Comparison of ENCODE assay signal across 8 cellular contexts in the genomic region with DNA sequence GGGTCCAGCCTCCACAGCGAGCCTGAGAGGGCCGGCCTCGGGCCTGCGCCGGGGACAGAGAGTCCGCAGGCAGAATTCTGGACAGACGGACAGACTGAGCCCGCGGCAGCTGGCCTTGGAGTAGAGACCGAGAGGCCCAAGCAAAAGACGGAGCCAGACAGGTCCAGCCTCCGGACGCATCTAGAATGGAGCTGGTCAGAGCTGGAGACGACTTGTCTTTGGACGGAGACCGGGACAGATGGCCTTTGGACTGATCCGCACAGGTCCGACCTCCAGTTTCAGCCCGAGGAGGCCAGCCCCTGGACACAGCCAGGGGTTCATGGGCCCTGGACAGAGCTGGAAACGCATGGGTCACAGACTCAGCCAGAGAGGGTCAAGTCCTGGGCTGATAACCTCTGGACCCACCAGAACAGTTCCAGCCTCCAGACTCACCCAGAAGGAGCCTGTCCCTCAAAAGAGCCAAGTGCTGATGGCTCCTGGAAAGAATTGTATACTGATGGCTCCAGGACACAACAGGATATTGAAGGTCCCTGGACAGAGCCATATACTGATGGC. TPM values are rescaled to one million over a fixed set of nuclear protein-coding genes. Genes with fewer than 3 reads are reported as not detected.
DNase-seq lines count a peak whose midpoint lies in the region; ATAC-seq and TF ChIP-seq lines count a peak whose summit lies in the region.

No MANE protein-coding gene starts in this region.

- DNase-seq in T-helper 1 cell, result no peak
- DNase-seq in fibroblast of villous mesenchyme (ENCODE audit: low read depth), result no peak
- no peak for DNase-seq in psoas muscle
- DNase-seq in sciatic nerve (ENCODE audit: low spot score), result no peak
- no peak for DNase-seq in AG20443 (ENCODE audit: low spot score)

- H3K36me3 ChIP-seq in SU-DHL-6 (ENCODE audit: low read length) (no peaks in the 10 kb centered on the region), psoas muscle (ENCODE audit: insufficient read depth in 1 of 2, low read depth in 1 of 2) (peaks cover 0 to 15% of the 10 kb centered on the region in 2 donors)

- TF ChIP-seq CTCF in SU-DHL-6 (IDR thresholded peaks at IDR 0.05; ENCODE audit: insufficient read depth, low read length, poor library complexity, severe bottlenecking) (no peak), fibroblast of villous mesenchyme (IDR thresholded peaks at IDR 0.05; ENCODE audit: insufficient read depth, low read depth, low read length) (no peak), psoas muscle (IDR thresholded peaks at IDR 0.05) (no peak)

- H3K4me3 Mint-ChIP-seq in T-helper 1 cell treated with Interleukin-12 subunit alpha and Interleukin-12 subunit beta and Interleukin-4 antibody, amounts not matched to agents 30 μg/mL and 1 μg/mL, for 36 hours, result peak overlapping the region; percentile 76

- H4K20me1 ChIP-seq in SU-DHL-6 (ENCODE audit: low read depth, low read length), result no peaks in the 10 kb centered on the region

- H3K9me3 ChIP-seq in SU-DHL-6 (ENCODE audit: insufficient read depth, low read length), result no peaks in the 10 kb centered on the region
- H3K9me3 ChIP-seq in psoas muscle, result no peaks in the 10 kb centered on the region

- peak overlapping the region; percentile 67 for H3K9ac ChIP-seq in SU-DHL-6 (ENCODE audit: low read length)

- no peaks in the 10 kb centered on the region for H3K9me3 Mint-ChIP-seq in T-helper 1 cell treated with Interleukin-12 subunit alpha and Interleukin-12 subunit beta and Interleukin-4 antibody, amounts not matched to agents 30 μg/mL and 1 μg/mL, for 36 hours

- H3K4me3 ChIP-seq in SU-DHL-6 (ENCODE audit: insufficient read depth, low read length, poor library complexity, severe bottlenecking) (peak overlapping the region; percentile 69), fibroblast of villous mesenchyme (ENCODE audit: low read depth, low read length) (peak overlapping the region; percentile 65), psoas muscle (peak overlapping the region; percentile 76)

- peaks cover 42% of the 10 kb centered on the region for H3K4me1 ChIP-seq in psoas muscle

- intact Hi-C loops in psoas muscle (cut with DNase I) (loop anchor here in 1 of 2 donors (5.0 kb wide), 2 partner anchors 35 to 90 kb away; a partner anchor contains a TSS), sciatic nerve (cut with DNase I) (no loop called here)

- peaks cover 21% of the 10 kb centered on the region for H3K79me2 ChIP-seq in SU-DHL-6 (ENCODE audit: insufficient read depth, low read length)

- peak overlapping the region; percentile 86 for H3K4me2 ChIP-seq in SU-DHL-6 (ENCODE audit: low read depth, low read length, poor library complexity, severe bottlenecking)

- peaks cover 19% of the 10 kb centered on the region for H3F3A ChIP-seq in SU-DHL-6 (ENCODE audit: insufficient read depth)

- WGBS in psoas muscle, 3 donors, result 0% methylated on average over 20 of the region's 20 CpGs

- H3K27ac ChIP-seq in SU-DHL-6 (ENCODE audit: low read depth, low read length) (peak overlapping the region; percentile 28), psoas muscle (peak overlapping the region; percentile 96)

- no peak for ATAC-seq in psoas muscle
- ATAC-seq in sciatic nerve, result no peak
- no peak for ATAC-seq in HG02678 (IDR thresholded peaks at IDR 0.05; ENCODE audit: unreplicated experiment)

- H3K27ac Mint-ChIP-seq in T-helper 1 cell treated with Interleukin-12 subunit alpha and Interleukin-12 subunit beta and Interleukin-4 antibody, amounts not matched to agents 30 μg/mL and 1 μg/mL, for 36 hours, result peak overlapping the region; percentile 69

- H3K27me3 ChIP-seq in SU-DHL-6 (ENCODE audit: low read length) (no peaks in the 10 kb centered on the region), psoas muscle (ENCODE audit: insufficient read depth in 3 of 3, low read length in 2 of 3) (no peaks in the 10 kb centered on the region)

- peaks cover 50% of the 10 kb centered on the region for H3K4me1 Mint-ChIP-seq in T-helper 1 cell treated with Interleukin-12 subunit alpha and Interleukin-12 subunit beta and Interleukin-4 antibody, amounts not matched to agents 30 μg/mL and 1 μg/mL, for 36 hours (ENCODE audit: low read depth)

- H3K36me3 Mint-ChIP-seq in T-helper 1 cell treated with Interleukin-12 subunit alpha and Interleukin-12 subunit beta and Interleukin-4 antibody, amounts not matched to agents 30 μg/mL and 1 μg/mL, for 36 hours (ENCODE audit: low read depth), result peaks cover 17% of the 10 kb centered on the region

- H3K27me3 Mint-ChIP-seq in T-helper 1 cell treated with Interleukin-12 subunit alpha and Interleukin-12 subunit beta and Interleukin-4 antibody, amounts not matched to agents 30 μg/mL and 1 μg/mL, for 36 hours (ENCODE audit: low read depth), result no peaks in the 10 kb centered on the region

- H2AFZ ChIP-seq in SU-DHL-6 (ENCODE audit: low read depth, low read length, severe bottlenecking), result no peak overlapping the region

- no peaks in the 10 kb centered on the region for H3K9me2 ChIP-seq in SU-DHL-6 (replicated peaks; ENCODE audit: insufficient read depth, low read length)

RNA-seq across cellular contexts. Expression of a gene that starts 0.5 kb away (rescaled TPM):
- total RNA-seq in fibroblast of villous mesenchyme (14.5 and 16.8 TPM in 2 replicates), psoas muscle (10 to 100 TPM in 3 of 4 donors, 1 to 10 TPM in 1; 6.9 to 16.7 (median 14.2) TPM), sciatic nerve (26.2 TPM)
- 10 to 100 TPM; 10.2 to 19.2 (median 16.6) TPM for polyA plus RNA-seq in psoas muscle

RNA-seq across cellular contexts. Expression of a gene that starts 0.7 kb away (rescaled TPM):
- total RNA-seq in fibroblast of villous mesenchyme (25.8 and 32.0 TPM in 2 replicates), psoas muscle (10 to 100 TPM in 3 of 4 donors, 1 to 10 TPM in 1; 6.8 to 16.2 (median 13.7) TPM), sciatic nerve (45.4 TPM)
- 10 to 100 TPM; 13.2 to 43.1 (median 16.1) TPM for polyA plus RNA-seq in psoas muscle

RNA-seq across cellular contexts. Expression of a gene that starts 27.0 kb away (rescaled TPM):
- 13.8 and 34.1 TPM in 2 replicates for total RNA-seq in fibroblast of villous mesenchyme
- total RNA-seq in psoas muscle, result 10 to 100 TPM; 12.0 to 13.3 (median 12.9) TPM
- 1 to 10 TPM; 3.3 to 5.5 (median 4.1) TPM for polyA plus RNA-seq in psoas muscle
- total RNA-seq in sciatic nerve, result 123 TPM

RNA-seq across cellular contexts. Expression of a gene that starts 32.9 kb away (rescaled TPM):
- total RNA-seq in fibroblast of villous mesenchyme, result 0.64 and 0.86 TPM in 2 replicates
- 10 to 100 TPM in 2 of 4 donors, 1 to 10 TPM in 2; 6.7 to 13.3 (median 9.6) TPM for total RNA-seq in psoas muscle
- 1 to 10 TPM; 5.1 to 8.9 (median 6.6) TPM for polyA plus RNA-seq in psoas muscle
- total RNA-seq in sciatic nerve, result 6.1 TPM

RNA-seq across cellular contexts. Expression of a gene that starts 33.6 kb away (rescaled TPM):
- total RNA-seq in fibroblast of villous mesenchyme (34.1 and 36.1 TPM in 2 replicates), psoas muscle (10 to 100 TPM; 27.5 to 43.6 (median 33.5) TPM), sciatic nerve (58.3 TPM)
- 10 to 100 TPM; 21.5 to 34.2 (median 22.5) TPM for polyA plus RNA-seq in psoas muscle
